In the genomic region with DNA sequence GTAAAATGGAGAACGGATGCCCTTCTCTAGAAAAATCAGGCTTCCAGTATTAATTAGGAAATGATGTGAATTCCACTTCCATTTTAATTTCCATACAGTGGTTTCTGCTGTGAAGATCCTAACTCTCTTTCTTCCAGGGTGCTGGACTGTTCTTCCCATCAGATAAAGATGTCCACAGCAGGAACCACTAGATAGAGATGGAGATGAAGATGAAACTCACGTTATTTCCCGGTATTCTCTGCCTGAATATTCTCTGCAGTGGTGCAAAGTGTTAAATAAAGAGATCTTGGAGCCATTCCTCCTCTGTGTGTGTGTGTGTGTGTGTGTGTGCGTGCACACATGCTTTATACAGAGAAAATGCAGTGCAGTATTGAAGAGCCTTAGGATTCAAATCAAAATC, we compare ENCODE assay signal across 27 cellular contexts.
DNase-seq lines count a peak whose midpoint lies in the region; ATAC-seq and TF ChIP-seq lines count a peak whose summit lies in the region.
"Had no signal": no experiment of that assay in that cellular context is flagged by ENCODE, and none has a peak within 500 bp of the region (broad histone marks: within the 10 kb centered on the region; RNA-seq: fewer than 3 reads in every experiment).

No MANE protein-coding gene starts in this region.

- H3K27ac Mint-ChIP-seq in nephron progenitor cell = peak overlapping the region; percentile 8
- H3K27ac Mint-ChIP-seq: activated CD8-positive, alpha-beta T cell treated with anti-CD3 and anti-CD28 coated beads, Interleukin-2, amount 10 ng/mL, durations not matched to agents 7 days and 5 days; activated naive CD4-positive, alpha-beta T cell treated with anti-CD3 and anti-CD28 coated beads, Interleukin-2, amount 50 U/mL, for 72 hours; CD8-positive, alpha-beta T cell; IgD-negative memory B cell had no signal

- H3K27ac ChIP-seq in ACC112 (ENCODE audit: low read depth, low read length) (no peak overlapping the region), MM.1S (ENCODE audit: low read length) (no peak overlapping the region)
- H3K27ac ChIP-seq: colonic mucosa, suprapubic skin, upper lobe of right lung had no signal

- no peaks in the 10 kb centered on the region for H3K9me2 ChIP-seq in MM.1S (replicated peaks; ENCODE audit: insufficient read depth, low read length)

- H3K9me3 ChIP-seq in adipocyte (ENCODE audit: control insufficient read depth, low read length) (peaks cover 7% of the 10 kb centered on the region), MM.1S (replicated peaks; ENCODE audit: insufficient read depth, low read length) (no peaks in the 10 kb centered on the region)
- H3K9me3 ChIP-seq: colonic mucosa, suprapubic skin, upper lobe of right lung had no signal

- H3F3A ChIP-seq in MM.1S (ENCODE audit: insufficient read depth, low read length) = no peaks in the 10 kb centered on the region

- no peaks in the 10 kb centered on the region for H3K4me1 ChIP-seq in ACC112 (ENCODE audit: control insufficient read depth, insufficient read depth, low read length, unreplicated experiment)
- peaks cover 7% of the 10 kb centered on the region for H3K4me1 ChIP-seq in adipocyte (ENCODE audit: control insufficient read depth, insufficient read depth, low read length)
- no peaks in the 10 kb centered on the region for H3K4me1 ChIP-seq in MM.1S (ENCODE audit: low read length)
- H3K4me1 ChIP-seq: colonic mucosa, suprapubic skin, upper lobe of right lung had no signal

- peaks cover 11% of the 10 kb centered on the region for H3K4me1 Mint-ChIP-seq in nephron progenitor cell
- H3K4me1 Mint-ChIP-seq: IgD-negative memory B cell had no signal

- H3K36me3 ChIP-seq in ACC112 (ENCODE audit: insufficient read depth, low read length) = no peaks in the 10 kb centered on the region
- no peaks in the 10 kb centered on the region for H3K36me3 ChIP-seq in adipocyte (ENCODE audit: control insufficient read depth, insufficient read depth, low read length, severe bottlenecking)
- no peaks in the 10 kb centered on the region for H3K36me3 ChIP-seq in MM.1S (replicated peaks; ENCODE audit: insufficient read depth, low read length)
- H3K36me3 ChIP-seq: colonic mucosa, suprapubic skin, upper lobe of right lung had no signal

- H3K4me3 Mint-ChIP-seq in nephron progenitor cell = no peak overlapping the region
- H3K4me3 Mint-ChIP-seq: activated CD8-positive, alpha-beta T cell treated with anti-CD3 and anti-CD28 coated beads, Interleukin-2, amount 10 ng/mL, durations not matched to agents 7 days and 5 days; CD8-positive, alpha-beta T cell; IgD-negative memory B cell had no signal

- peaks cover 22% of the 10 kb centered on the region for H3K36me3 Mint-ChIP-seq in nephron progenitor cell (ENCODE audit: low read depth)
- H3K36me3 Mint-ChIP-seq: CD8-positive, alpha-beta T cell; IgD-negative memory B cell had no signal

- no peaks in the 10 kb centered on the region for H4K20me1 ChIP-seq in MM.1S (ENCODE audit: insufficient read depth, low read length)

- H3K9ac ChIP-seq in adipocyte (ENCODE audit: low read length) (peak overlapping the region; percentile 33), MM.1S (ENCODE audit: low read length) (no peak overlapping the region)

- peaks cover 46% of the 10 kb centered on the region for H3K9me3 Mint-ChIP-seq in nephron progenitor cell

- H2AFZ ChIP-seq in ACC112 (ENCODE audit: low read length, unreplicated experiment) (peak overlapping the region; percentile 32), MM.1S (ENCODE audit: low read length) (no peak overlapping the region)

- H3K4me3 ChIP-seq in ACC112 (ENCODE audit: low read depth, low read length) (no peak overlapping the region), adipocyte (ENCODE audit: low read length) (peak overlapping the region; percentile 75), MM.1S (ENCODE audit: low read length) (no peak overlapping the region)
- H3K4me3 ChIP-seq: colonic mucosa, smooth muscle cell, suprapubic skin, upper lobe of right lung had no signal

- peak; percentile 5 for DNase-seq in HS-5 (ENCODE audit: low read depth)
- DNase-seq in adipocyte (ENCODE audit: low read depth) = no peak
- no peak for DNase-seq in nephron progenitor cell
- DNase-seq in GM19240 (ENCODE audit: insufficient read length, low spot score) = no peak
- no peak for DNase-seq in MM.1S
- DNase-seq: activated CD4-positive, alpha-beta T cell treated with anti-CD3 and anti-CD28 coated beads for 1 hour; activated CD8-positive, alpha-beta T cell treated with anti-CD3 and anti-CD28 coated beads, Interleukin-2, amount 10 ng/mL, durations not matched to agents 7 days and 5 days; activated T-cell treated with anti-CD3 and anti-CD28 coated beads for 4 hours; CD8-positive, alpha-beta T cell; colonic mucosa; effector CD4-positive, alpha-beta T cell; hypothalamus; NCI-H1105; NCI-H1930; NCI-H524 treated with DMSO at 0.1 percent for 48 hours; right cardiac atrium; SHP77; stimulated activated naive CD4-positive, alpha-beta T cell; upper lobe of right lung had no signal

- H3K27me3 ChIP-seq in ACC112 (ENCODE audit: insufficient read depth, low read length) = no peaks in the 10 kb centered on the region
- H3K27me3 ChIP-seq in adipocyte (replicated peaks; ENCODE audit: control insufficient read depth, insufficient read depth, low read length) = no peaks in the 10 kb centered on the region
- no peaks in the 10 kb centered on the region for H3K27me3 ChIP-seq in MM.1S (replicated peaks; ENCODE audit: insufficient read depth, low read length)
- H3K27me3 ChIP-seq: colonic mucosa, suprapubic skin, upper lobe of right lung had no signal

- H3K27me3 Mint-ChIP-seq in nephron progenitor cell (ENCODE audit: low read depth, poor library complexity) = peaks cover 3% of the 10 kb centered on the region
- H3K27me3 Mint-ChIP-seq: IgD-negative memory B cell had no signal

- H3K4me2 ChIP-seq in MM.1S (ENCODE audit: low read depth, low read length) = no peak overlapping the region
- H3K4me2 ChIP-seq: smooth muscle cell had no signal

- ATAC-seq in SK-N-SH treated with all-trans-retinoic acid at 6 μM for 48 hours (no peak), HG02759 (IDR thresholded peaks at IDR 0.05; ENCODE audit: unreplicated experiment) (no peak)
- ATAC-seq: activated CD8-positive, alpha-beta T cell treated with anti-CD3 and anti-CD28 coated beads, Interleukin-2, amount 10 ng/mL, durations not matched to agents 7 days and 5 days; activated naive CD4-positive, alpha-beta T cell treated with anti-CD3 and anti-CD28 coated beads, Interleukin-2, amount 50 U/mL, for 72 hours; CD8-positive, alpha-beta T cell; HCT116; right cardiac atrium; upper lobe of right lung had no signal

- H3K79me2 ChIP-seq in ACC112 (ENCODE audit: control insufficient read depth, insufficient read depth, low read length, unreplicated experiment) (no peaks in the 10 kb centered on the region), MM.1S (ENCODE audit: low read length) (no peaks in the 10 kb centered on the region)

- TF ChIP-seq CTCF in nephron progenitor cell (IDR thresholded peaks at IDR 0.05) = no peak
- TF ChIP-seq CTCF in MM.1S (IDR thresholded peaks at IDR 0.05; ENCODE audit: low read length) = no peak

TF ChIP-seq in SK-N-SH treated with all-trans-retinoic acid at 6 μM for 48 hours, 23 proteins besides CTCF, POLR2A, EP300 and RAD21:
- TF ChIP-seq CSDC2 (CRISPR knock-in tag; IDR thresholded peaks at IDR 0.05) (no peak), ZNF70 (CRISPR knock-in tag; IDR thresholded peaks at IDR 0.05) (no peak), GLIS3 (CRISPR knock-in tag; IDR thresholded peaks at IDR 0.05) (no peak), ZNF8 (CRISPR knock-in tag; IDR thresholded peaks at IDR 0.05) (no peak), ARNTL (CRISPR knock-in tag; IDR thresholded peaks at IDR 0.05; ENCODE audit: borderline replicate concordance, low read depth) (no peak), ZNF565 (CRISPR knock-in tag; conservative IDR thresholded peaks at IDR 0.05; ENCODE audit: low read depth) (no peak)
- TF ChIP-seq, protein P1, sequence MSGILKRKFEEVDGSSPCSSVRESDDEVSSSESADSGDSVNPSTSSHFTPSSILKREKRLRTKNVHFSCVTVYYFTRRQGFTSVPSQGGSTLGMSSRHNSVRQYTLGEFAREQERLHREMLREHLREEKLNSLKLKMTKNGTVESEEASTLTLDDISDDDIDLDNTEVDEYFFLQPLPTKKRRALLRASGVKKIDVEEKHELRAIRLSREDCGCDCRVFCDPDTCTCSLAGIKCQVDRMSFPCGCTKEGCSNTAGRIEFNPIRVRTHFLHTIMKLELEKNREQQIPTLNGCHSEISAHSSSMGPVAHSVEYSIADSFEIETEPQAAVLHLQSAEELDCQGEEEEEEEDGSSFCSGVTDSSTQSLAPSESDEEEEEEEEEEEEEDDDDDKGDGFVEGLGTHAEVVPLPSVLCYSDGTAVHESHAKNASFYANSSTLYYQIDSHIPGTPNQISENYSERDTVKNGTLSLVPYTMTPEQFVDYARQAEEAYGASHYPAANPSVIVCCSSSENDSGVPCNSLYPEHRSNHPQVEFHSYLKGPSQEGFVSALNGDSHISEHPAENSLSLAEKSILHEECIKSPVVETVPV (CRISPR knock-in tag; IDR thresholded peaks at IDR 0.05) = no peak
- TF ChIP-seq, protein P2, sequence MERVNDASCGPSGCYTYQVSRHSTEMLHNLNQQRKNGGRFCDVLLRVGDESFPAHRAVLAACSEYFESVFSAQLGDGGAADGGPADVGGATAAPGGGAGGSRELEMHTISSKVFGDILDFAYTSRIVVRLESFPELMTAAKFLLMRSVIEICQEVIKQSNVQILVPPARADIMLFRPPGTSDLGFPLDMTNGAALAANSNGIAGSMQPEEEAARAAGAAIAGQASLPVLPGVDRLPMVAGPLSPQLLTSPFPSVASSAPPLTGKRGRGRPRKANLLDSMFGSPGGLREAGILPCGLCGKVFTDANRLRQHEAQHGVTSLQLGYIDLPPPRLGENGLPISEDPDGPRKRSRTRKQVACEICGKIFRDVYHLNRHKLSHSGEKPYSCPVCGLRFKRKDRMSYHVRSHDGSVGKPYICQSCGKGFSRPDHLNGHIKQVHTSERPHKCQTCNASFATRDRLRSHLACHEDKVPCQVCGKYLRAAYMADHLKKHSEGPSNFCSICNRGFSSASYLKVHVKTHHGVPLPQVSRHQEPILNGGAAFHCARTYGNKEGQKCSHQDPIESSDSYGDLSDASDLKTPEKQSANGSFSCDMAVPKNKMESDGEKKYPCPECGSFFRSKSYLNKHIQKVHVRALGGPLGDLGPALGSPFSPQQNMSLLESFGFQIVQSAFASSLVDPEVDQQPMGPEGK (CRISPR knock-in tag; IDR thresholded peaks at IDR 0.05; ENCODE audit: borderline replicate concordance) = no peak
